1 cellular context compared by ENCODE assay signal in genomic region chr1:47478090-47478489, GRCh38.
TF ChIP-seq lines count a peak whose summit lies in the region.

No MANE protein-coding gene starts in this region.

TF ChIP-seq in HepG2, 621 proteins besides CTCF, POLR2A, EP300 and RAD21 (continued from another document and continues in another):
- TF ChIP-seq ZBTB2 (CRISPR knock-in tag; IDR thresholded peaks at IDR 0.05; ENCODE audit: low read depth) (no peak), KLF9 (CRISPR knock-in tag; IDR thresholded peaks at IDR 0.05; ENCODE audit: low read depth) (no peak), ZNF563 (CRISPR knock-in tag; IDR thresholded peaks at IDR 0.05) (no peak), SRSF4 (IDR thresholded peaks at IDR 0.05; ENCODE audit: low read depth, low read length, poor library complexity, severe bottlenecking) (no peak), REPIN1 (CRISPR knock-in tag; IDR thresholded peaks at IDR 0.05; ENCODE audit: borderline replicate concordance, low read depth) (peak; percentile 86), NCOA1 (CRISPR knock-in tag; IDR thresholded peaks at IDR 0.05) (no peak; the same call in 1 of the 2 replicates), ZNF816 (CRISPR knock-in tag; IDR thresholded peaks at IDR 0.05; ENCODE audit: borderline replicate concordance) (no peak; the same call in 1 of the 2 replicates), ZNF776 (CRISPR knock-in tag; IDR thresholded peaks at IDR 0.05) (no peak), ARHGAP35 (CRISPR knock-in tag; IDR thresholded peaks at IDR 0.05; ENCODE audit: borderline replicate concordance) (no peak), SMARCC2 (IDR thresholded peaks at IDR 0.05) (no peak), SSRP1 (CRISPR knock-in tag; IDR thresholded peaks at IDR 0.05) (no peak), MED8 (CRISPR knock-in tag; IDR thresholded peaks at IDR 0.05; ENCODE audit: insufficient replicate concordance) (no peak), HHEX (CRISPR knock-in tag; IDR thresholded peaks at IDR 0.05) (peak; percentile 100), JARID2 (CRISPR knock-in tag; IDR thresholded peaks at IDR 0.05; ENCODE audit: insufficient replicate concordance) (no peak), RXRB (CRISPR knock-in tag; IDR thresholded peaks at IDR 0.05; ENCODE audit: borderline replicate concordance) (peak; percentile 81), DRAP1 (CRISPR knock-in tag; IDR thresholded peaks at IDR 0.05) (peak; percentile 49; the same call in 1 of the 2 replicates), ZNF589 (CRISPR knock-in tag; conservative IDR thresholded peaks at IDR 0.05) (no peak), MEIS1 (CRISPR knock-in tag; IDR thresholded peaks at IDR 0.05; ENCODE audit: borderline replicate concordance) (peak; percentile 97; the same call in 1 of the 2 replicates), KDM5B (CRISPR knock-in tag; IDR thresholded peaks at IDR 0.05; ENCODE audit: borderline replicate concordance) (0 out of 2 replicates have a peak, but pooled peaks have one; percentile 7), RELA (CRISPR knock-in tag; IDR thresholded peaks at IDR 0.05) (no peak), PRMT3 (CRISPR knock-in tag; IDR thresholded peaks at IDR 0.05; ENCODE audit: borderline replicate concordance, low read depth) (no peak), DNMT3B (CRISPR knock-in tag; conservative IDR thresholded peaks at IDR 0.05) (no peak), ZZZ3 (CRISPR knock-in tag; IDR thresholded peaks at IDR 0.05; ENCODE audit: borderline replicate concordance) (no peak), ZNF546 (CRISPR knock-in tag; conservative IDR thresholded peaks at IDR 0.05) (0 out of 2 replicates have a peak, but pooled peaks have one; percentile 68), BHLHE40 (IDR thresholded peaks at IDR 0.05; ENCODE audit: low read length) (peak; percentile 43; the same call in 1 of the 2 replicates), ZNF264 (CRISPR knock-in tag; IDR thresholded peaks at IDR 0.05) (peak; percentile 75; the same call in 1 of the 2 replicates), SOX6 (IDR thresholded peaks at IDR 0.05) (no peak), SOX6 (CRISPR knock-in tag; IDR thresholded peaks at IDR 0.05) (peak; percentile 93), TOE1 (CRISPR knock-in tag; IDR thresholded peaks at IDR 0.05) (peak; percentile 36; the same call in 1 of the 2 replicates), SALL1 (CRISPR knock-in tag; IDR thresholded peaks at IDR 0.05) (peak; percentile 94), ZNF230 (CRISPR knock-in tag; IDR thresholded peaks at IDR 0.05) (no peak; the same call in 1 of the 2 replicates), CCDC6 (CRISPR knock-in tag; IDR thresholded peaks at IDR 0.05) (peak; percentile 70; the same call in 1 of the 2 replicates), KDM1A (CRISPR knock-in tag; IDR thresholded peaks at IDR 0.05) (peak; percentile 97), ZNF883 (CRISPR knock-in tag; IDR thresholded peaks at IDR 0.05; ENCODE audit: not compliant biosample characterization) (no peak), ZNF281 (CRISPR knock-in tag; IDR thresholded peaks at IDR 0.05; ENCODE audit: borderline replicate concordance) (peak; percentile 90), IRF2 (CRISPR knock-in tag; IDR thresholded peaks at IDR 0.05) (peak; percentile 85; the same call in 1 of the 2 replicates), ZNF607 (CRISPR knock-in tag; IDR thresholded peaks at IDR 0.05; ENCODE audit: borderline replicate concordance) (0 out of 2 replicates have a peak, but pooled peaks have one; percentile 32), ZNF33B (CRISPR knock-in tag; IDR thresholded peaks at IDR 0.05) (no peak), FOSL1 (CRISPR knock-in tag; IDR thresholded peaks at IDR 0.05; ENCODE audit: borderline replicate concordance) (no peak), KLF15 (CRISPR knock-in tag; IDR thresholded peaks at IDR 0.05; ENCODE audit: borderline replicate concordance) (no peak), NFYC (CRISPR knock-in tag; IDR thresholded peaks at IDR 0.05) (no peak), TEF (CRISPR knock-in tag; IDR thresholded peaks at IDR 0.05) (no peak), THYN1 (CRISPR knock-in tag; IDR thresholded peaks at IDR 0.05; ENCODE audit: borderline replicate concordance, low read depth) (no peak), GTF3A (CRISPR knock-in tag; conservative IDR thresholded peaks at IDR 0.05) (no peak), BRD4 (CRISPR knock-in tag; IDR thresholded peaks at IDR 0.05) (no peak), ZNF761 (CRISPR knock-in tag; conservative IDR thresholded peaks at IDR 0.05) (0 out of 2 replicates have a peak, but pooled peaks have one; percentile 56), ZNF446 (CRISPR knock-in tag; IDR thresholded peaks at IDR 0.05) (no peak), HES4 (CRISPR knock-in tag; IDR thresholded peaks at IDR 0.05; ENCODE audit: borderline replicate concordance) (no peak), MAFG (CRISPR knock-in tag; IDR thresholded peaks at IDR 0.05) (no peak), ZNF558 (CRISPR knock-in tag; IDR thresholded peaks at IDR 0.05; ENCODE audit: borderline replicate concordance) (no peak)
- TF ChIP-seq, protein P1, sequence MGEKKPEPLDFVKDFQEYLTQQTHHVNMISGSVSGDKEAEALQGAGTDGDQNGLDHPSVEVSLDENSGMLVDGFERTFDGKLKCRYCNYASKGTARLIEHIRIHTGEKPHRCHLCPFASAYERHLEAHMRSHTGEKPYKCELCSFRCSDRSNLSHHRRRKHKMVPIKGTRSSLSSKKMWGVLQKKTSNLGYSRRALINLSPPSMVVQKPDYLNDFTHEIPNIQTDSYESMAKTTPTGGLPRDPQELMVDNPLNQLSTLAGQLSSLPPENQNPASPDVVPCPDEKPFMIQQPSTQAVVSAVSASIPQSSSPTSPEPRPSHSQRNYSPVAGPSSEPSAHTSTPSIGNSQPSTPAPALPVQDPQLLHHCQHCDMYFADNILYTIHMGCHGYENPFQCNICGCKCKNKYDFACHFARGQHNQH (CRISPR knock-in tag; IDR thresholded peaks at IDR 0.05), result peak; percentile 70; the same call in 1 of the 2 replicates
- TF ChIP-seq, protein P2, sequence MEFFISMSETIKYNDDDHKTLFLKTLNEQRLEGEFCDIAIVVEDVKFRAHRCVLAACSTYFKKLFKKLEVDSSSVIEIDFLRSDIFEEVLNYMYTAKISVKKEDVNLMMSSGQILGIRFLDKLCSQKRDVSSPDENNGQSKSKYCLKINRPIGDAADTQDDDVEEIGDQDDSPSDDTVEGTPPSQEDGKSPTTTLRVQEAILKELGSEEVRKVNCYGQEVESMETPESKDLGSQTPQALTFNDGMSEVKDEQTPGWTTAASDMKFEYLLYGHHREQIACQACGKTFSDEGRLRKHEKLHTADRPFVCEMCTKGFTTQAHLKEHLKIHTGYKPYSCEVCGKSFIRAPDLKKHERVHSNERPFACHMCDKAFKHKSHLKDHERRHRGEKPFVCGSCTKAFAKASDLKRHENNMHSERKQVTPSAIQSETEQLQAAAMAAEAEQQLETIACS (CRISPR knock-in tag; IDR thresholded peaks at IDR 0.05), result no peak
- TF ChIP-seq, protein P3, sequence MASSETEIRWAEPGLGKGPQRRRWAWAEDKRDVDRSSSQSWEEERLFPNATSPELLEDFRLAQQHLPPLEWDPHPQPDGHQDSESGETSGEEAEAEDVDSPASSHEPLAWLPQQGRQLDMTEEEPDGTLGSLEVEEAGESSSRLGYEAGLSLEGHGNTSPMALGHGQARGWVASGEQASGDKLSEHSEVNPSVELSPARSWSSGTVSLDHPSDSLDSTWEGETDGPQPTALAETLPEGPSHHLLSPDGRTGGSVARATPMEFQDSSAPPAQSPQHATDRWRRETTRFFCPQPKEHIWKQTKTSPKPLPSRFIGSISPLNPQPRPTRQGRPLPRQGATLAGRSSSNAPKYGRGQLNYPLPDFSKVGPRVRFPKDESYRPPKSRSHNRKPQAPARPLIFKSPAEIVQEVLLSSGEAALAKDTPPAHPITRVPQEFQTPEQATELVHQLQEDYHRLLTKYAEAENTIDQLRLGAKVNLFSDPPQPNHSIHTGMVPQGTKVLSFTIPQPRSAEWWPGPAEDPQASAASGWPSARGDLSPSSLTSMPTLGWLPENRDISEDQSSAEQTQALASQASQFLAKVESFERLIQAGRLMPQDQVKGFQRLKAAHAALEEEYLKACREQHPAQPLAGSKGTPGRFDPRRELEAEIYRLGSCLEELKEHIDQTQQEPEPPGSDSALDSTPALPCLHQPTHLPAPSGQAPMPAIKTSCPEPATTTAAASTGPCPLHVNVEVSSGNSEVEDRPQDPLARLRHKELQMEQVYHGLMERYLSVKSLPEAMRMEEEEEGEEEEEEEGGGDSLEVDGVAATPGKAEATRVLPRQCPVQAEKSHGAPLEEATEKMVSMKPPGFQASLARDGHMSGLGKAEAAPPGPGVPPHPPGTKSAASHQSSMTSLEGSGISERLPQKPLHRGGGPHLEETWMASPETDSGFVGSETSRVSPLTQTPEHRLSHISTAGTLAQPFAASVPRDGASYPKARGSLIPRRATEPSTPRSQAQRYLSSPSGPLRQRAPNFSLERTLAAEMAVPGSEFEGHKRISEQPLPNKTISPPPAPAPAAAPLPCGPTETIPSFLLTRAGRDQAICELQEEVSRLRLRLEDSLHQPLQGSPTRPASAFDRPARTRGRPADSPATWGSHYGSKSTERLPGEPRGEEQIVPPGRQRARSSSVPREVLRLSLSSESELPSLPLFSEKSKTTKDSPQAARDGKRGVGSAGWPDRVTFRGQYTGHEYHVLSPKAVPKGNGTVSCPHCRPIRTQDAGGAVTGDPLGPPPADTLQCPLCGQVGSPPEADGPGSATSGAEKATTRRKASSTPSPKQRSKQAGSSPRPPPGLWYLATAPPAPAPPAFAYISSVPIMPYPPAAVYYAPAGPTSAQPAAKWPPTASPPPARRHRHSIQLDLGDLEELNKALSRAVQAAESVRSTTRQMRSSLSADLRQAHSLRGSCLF (CRISPR knock-in tag; IDR thresholded peaks at IDR 0.05; ENCODE audit: borderline replicate concordance), result no peak
- TF ChIP-seq, protein P4, sequence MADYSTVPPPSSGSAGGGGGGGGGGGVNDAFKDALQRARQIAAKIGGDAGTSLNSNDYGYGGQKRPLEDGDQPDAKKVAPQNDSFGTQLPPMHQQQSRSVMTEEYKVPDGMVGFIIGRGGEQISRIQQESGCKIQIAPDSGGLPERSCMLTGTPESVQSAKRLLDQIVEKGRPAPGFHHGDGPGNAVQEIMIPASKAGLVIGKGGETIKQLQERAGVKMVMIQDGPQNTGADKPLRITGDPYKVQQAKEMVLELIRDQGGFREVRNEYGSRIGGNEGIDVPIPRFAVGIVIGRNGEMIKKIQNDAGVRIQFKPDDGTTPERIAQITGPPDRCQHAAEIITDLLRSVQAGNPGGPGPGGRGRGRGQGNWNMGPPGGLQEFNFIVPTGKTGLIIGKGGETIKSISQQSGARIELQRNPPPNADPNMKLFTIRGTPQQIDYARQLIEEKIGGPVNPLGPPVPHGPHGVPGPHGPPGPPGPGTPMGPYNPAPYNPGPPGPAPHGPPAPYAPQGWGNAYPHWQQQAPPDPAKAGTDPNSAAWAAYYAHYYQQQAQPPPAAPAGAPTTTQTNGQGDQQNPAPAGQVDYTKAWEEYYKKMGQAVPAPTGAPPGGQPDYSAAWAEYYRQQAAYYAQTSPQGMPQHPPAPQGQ (CRISPR knock-in tag; IDR thresholded peaks at IDR 0.05; ENCODE audit: borderline replicate concordance), result peak; percentile 42; the same call in 1 of the 2 replicates
- TF ChIP-seq, protein P5, sequence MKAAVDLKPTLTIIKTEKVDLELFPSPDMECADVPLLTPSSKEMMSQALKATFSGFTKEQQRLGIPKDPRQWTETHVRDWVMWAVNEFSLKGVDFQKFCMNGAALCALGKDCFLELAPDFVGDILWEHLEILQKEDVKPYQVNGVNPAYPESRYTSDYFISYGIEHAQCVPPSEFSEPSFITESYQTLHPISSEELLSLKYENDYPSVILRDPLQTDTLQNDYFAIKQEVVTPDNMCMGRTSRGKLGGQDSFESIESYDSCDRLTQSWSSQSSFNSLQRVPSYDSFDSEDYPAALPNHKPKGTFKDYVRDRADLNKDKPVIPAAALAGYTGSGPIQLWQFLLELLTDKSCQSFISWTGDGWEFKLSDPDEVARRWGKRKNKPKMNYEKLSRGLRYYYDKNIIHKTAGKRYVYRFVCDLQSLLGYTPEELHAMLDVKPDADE (CRISPR knock-in tag; IDR thresholded peaks at IDR 0.05), result no peak
